ENCODE assay signal across 22 cellular contexts in genomic region chr10:1095498-1095897, GRCh38. TPM values are rescaled to one million over a fixed set of nuclear protein-coding genes. Genes with fewer than 3 reads are reported as not detected.
DNase-seq lines count a peak whose midpoint lies in the region; ATAC-seq, FAIRE-seq and TF ChIP-seq lines count a peak whose summit lies in the region.
"Had no signal": no experiment of that assay in that cellular context is flagged by ENCODE, and none has a peak within 500 bp of the region (broad histone marks: within the 10 kb centered on the region; RNA-seq: fewer than 3 reads in every experiment).

No MANE protein-coding gene starts in this region.

- H3K27me3 Mint-ChIP-seq in Calu3 (ENCODE audit: unreplicated experiment) = no peaks in the 10 kb centered on the region
- H3K27me3 Mint-ChIP-seq: CD4-positive, alpha-beta T cell; CD8-positive, alpha-beta memory T cell had no signal

- H3K9ac ChIP-seq in H1 (replicated peaks in 1 of 4; ENCODE audit: extremely low read depth in 1 of 4, low read depth in 3 of 4, low read length in 3 of 4) = no peak overlapping the region
- H3K9ac ChIP-seq: BLaER1 treated with 17β-estradiol and CSF1 and Interleukin-3, amounts not matched to agents 10 nM and 100 nM had no signal

- H4K20me1 ChIP-seq in H1 (replicated peaks in 1 of 2; ENCODE audit: control insufficient read depth in 1 of 2, insufficient read depth in 2 of 2, low read length in 2 of 2) = peaks cover 0 to 1% of the 10 kb centered on the region in 2 experiments

- peak overlapping the region; percentile 60; the same call in 1 of the 2 replicates for H2BK5ac ChIP-seq in H1 (ENCODE audit: low read depth, low read length)

- H3K14ac ChIP-seq in H1 (ENCODE audit: insufficient read length) = no peak overlapping the region

- intact Hi-C loops in sciatic nerve (cut with DNase I) = no loop called here
- intact Hi-C loops in Calu3 (cut with micrococcal nuclease; ENCODE audit: unreplicated experiment) = no loop called here
- intact Hi-C loops in right cardiac atrium (cut with DNase I) = no loop called here

- no peak overlapping the region for H2AK5ac ChIP-seq in H1 (ENCODE audit: low read depth, low read length)

- H3K4me3 ChIP-seq in H1 (ENCODE audit: extremely low read depth in 1 of 4, insufficient read depth in 2 of 4, low read depth in 3 of 4, low read length in 4 of 4) (no peak overlapping the region), right cardiac atrium (ENCODE audit: low read length) (no peak overlapping the region)
- H3K4me3 ChIP-seq: A549; BLaER1 treated with 17β-estradiol and CSF1 and Interleukin-3, amounts not matched to agents 10 nM and 100 nM had no signal

- BruUV-seq in Calu3 (replicated peaks; lab: Mats Ljungman, UMichigan) = no TSS peak

- H3K27ac Mint-ChIP-seq in Calu3 (ENCODE audit: unreplicated experiment) = no peak overlapping the region
- H3K27ac Mint-ChIP-seq: CD14-positive monocyte; CD4-positive, alpha-beta T cell; CD8-positive, alpha-beta memory T cell had no signal

- no peak overlapping the region; the same call in 1 of the 2 replicates for H4K8ac ChIP-seq in H1 (ENCODE audit: extremely low read depth, insufficient read depth, low read length)

- peaks cover 0 to 22% (median 6%) of the 10 kb centered on the region in 4 experiments; a peak in 7 of 8 replicates for H3K36me3 ChIP-seq in H1 (ENCODE audit: control insufficient read depth in 2 of 4, insufficient read depth in 4 of 4, low read length in 3 of 4)

- CTCF ChIA-PET in H1 (lab: Charles Lee; ENCODE audit: partially characterized antibody) = no interaction called here
- CTCF ChIA-PET in Calu3 (lab: Charles Lee) = no interaction called here

- no peak for TF ChIP-seq RAD21 in H1 (IDR thresholded peaks at IDR 0.05 in 1 of 2, conservative IDR thresholded peaks at IDR 0.05 in 1 of 2; ENCODE audit: low read depth in 2 of 2, low read length in 2 of 2)

- no peaks in the 10 kb centered on the region for H3K4me1 Mint-ChIP-seq in Calu3 (ENCODE audit: low read depth, unreplicated experiment)
- H3K4me1 Mint-ChIP-seq: CD14-positive monocyte had no signal

- H3K9me3 ChIP-seq in H1 (ENCODE audit: insufficient read depth in 2 of 2, low read depth in 1 of 2, low read length in 1 of 2) (no peaks in the 10 kb centered on the region), right cardiac atrium (ENCODE audit: control insufficient read depth, low read length) (no peaks in the 10 kb centered on the region)
- H3K9me3 ChIP-seq: A549; BE2C; BLaER1 treated with 17β-estradiol and CSF1 and Interleukin-3, amounts not matched to agents 10 nM and 100 nM had no signal

- peaks cover 4% of the 10 kb centered on the region for H3K36me3 Mint-ChIP-seq in Calu3 (ENCODE audit: insufficient read depth, unreplicated experiment)

- no peak for ATAC-seq in sciatic nerve
- no peak for ATAC-seq in right cardiac atrium
- ATAC-seq: A549 had no signal

- H3K18ac ChIP-seq in H1 (ENCODE audit: extremely low read depth, low read length) = no peak overlapping the region

- H2AFZ ChIP-seq in H1 (ENCODE audit: low read length) = no peak overlapping the region

- no peaks in the 10 kb centered on the region for H3K79me2 ChIP-seq in H1 (ENCODE audit: control insufficient read depth in 1 of 2, insufficient read depth in 2 of 2, low read length in 2 of 2)

- H2BK20ac ChIP-seq in H1 (ENCODE audit: low read length) = no peak overlapping the region

- 87% methylated on average over 12 of the region's 12 CpGs; no CpG with 5 or more reads in 1 of the 2 experiments for WGBS in H1 (ENCODE audit: extremely low coverage in 1 of 2, insufficient coverage in 1 of 2, insufficient read length in 1 of 2, insufficient replicate concordance in 2 of 2, low coverage in 1 of 2, low lambda C conversion rate in 2 of 2, missing lambda C conversion rate in 1 of 2), 2 experiments
- WGBS in right cardiac atrium = 84% methylated on average over 12 of the region's 12 CpGs

- H4K5ac ChIP-seq in H1 (ENCODE audit: insufficient read length, low read depth, low read length) = no peak overlapping the region

- no peak overlapping the region for H2BK120ac ChIP-seq in H1 (replicated peaks; ENCODE audit: low read depth, low read length)

- no peak overlapping the region for H3K23ac ChIP-seq in H1 (ENCODE audit: insufficient read length)

- FAIRE-seq in H1 (lab: Jason Lieb, UNC) = no peak
- FAIRE-seq: A549, GM18507 had no signal

- H4K91ac ChIP-seq in H1 (replicated peaks; ENCODE audit: insufficient read length, low read length) = no peak overlapping the region

- TF ChIP-seq CTCF in H1 (IDR thresholded peaks at IDR 0.05; ENCODE audit: control extremely low read depth in 1 of 3, insufficient read depth in 1 of 3, low read depth in 1 of 3, low read length in 3 of 3) = no peak
- no peak for TF ChIP-seq CTCF in Calu3 (IDR thresholded peaks at IDR 0.05; ENCODE audit: unreplicated experiment)

- H3K4ac ChIP-seq in H1 (replicated peaks; ENCODE audit: insufficient read length, low read depth, low read length) = no peak overlapping the region

- H3K4me1 ChIP-seq in H1 (replicated peaks in 1 of 4; ENCODE audit: control insufficient read depth in 3 of 4, insufficient read depth in 4 of 4, low read length in 3 of 4) (no peaks in the 10 kb centered on the region), right cardiac atrium (ENCODE audit: control insufficient read depth, insufficient read depth, low read length) (no peaks in the 10 kb centered on the region)
- H3K4me1 ChIP-seq: A549; BE2C; BLaER1 treated with 17β-estradiol and CSF1 and Interleukin-3, amounts not matched to agents 10 nM and 100 nM had no signal

- H2BK12ac ChIP-seq in H1 (ENCODE audit: low read depth, low read length) = no peak overlapping the region

- POLR2A ChIA-PET in H1 (lab: Charles Lee; ENCODE audit: partially characterized antibody) = no interaction called here

- peak; percentile 41 for DNase-seq in activated CD8-positive, alpha-beta memory T cell treated with anti-CD3 and anti-CD28 coated beads, Interleukin-2, amount 50 U/mL, for 48 hours
- no peak for DNase-seq in activated CD8-positive, alpha-beta memory T cell treated with anti-CD3 and anti-CD28 coated beads for 24 hours
- DNase-seq in H1 (ENCODE audit: low read depth in 1 of 2, low spot score in 2 of 2) (no peak), sciatic nerve (ENCODE audit: low spot score) (peak; percentile 36), Calu3 (no peak), right cardiac atrium (no peak)
- DNase-seq: ACHN; AML-193; BE2C; CD4-positive, alpha-beta T cell; CD8-positive, alpha-beta memory T cell; DMS53; DMS79 treated with DMSO at 0.1 percent for 48 hours; GF-D8; GOT3; H7; HCEC 1CT had no signal

- H3K27me3 ChIP-seq in H1 (replicated peaks in 1 of 4; ENCODE audit: control insufficient read depth in 3 of 4, extremely low read depth in 1 of 4, insufficient read depth in 3 of 4, low read length in 3 of 4) (no peaks in the 10 kb centered on the region), right cardiac atrium (ENCODE audit: control insufficient read depth, insufficient read depth) (no peaks in the 10 kb centered on the region)
- H3K27me3 ChIP-seq: BE2C; BLaER1 treated with 17β-estradiol and CSF1 and Interleukin-3, amounts not matched to agents 10 nM and 100 nM had no signal

- no peak overlapping the region for H3K4me2 ChIP-seq in H1 (ENCODE audit: insufficient read depth in 1 of 2, low read depth in 2 of 2, low read length in 2 of 2)
- H3K4me2 ChIP-seq: A549; BLaER1 treated with 17β-estradiol and CSF1 and Interleukin-3, amounts not matched to agents 10 nM and 100 nM had no signal

- no peak for TF ChIP-seq POLR2A in H1 (IDR thresholded peaks at IDR 0.05; ENCODE audit: control extremely low read depth in 1 of 2, low read depth in 2 of 2, low read length in 2 of 2)

- H3K27ac ChIP-seq in H1 (ENCODE audit: low read depth, low read length) = no peak overlapping the region
- H3K27ac ChIP-seq in right cardiac atrium (ENCODE audit: low read length) = no peak overlapping the region
- H3K27ac ChIP-seq: 22Rv1; A549; BLaER1 treated with 17β-estradiol and CSF1 and Interleukin-3, amounts not matched to agents 10 nM and 100 nM had no signal

- peaks cover 7% of the 10 kb centered on the region; the same call in 1 of the 2 replicates for H3K23me2 ChIP-seq in H1 (ENCODE audit: low read depth, low read length)

- no peak overlapping the region for H3K4me3 Mint-ChIP-seq in Calu3 (ENCODE audit: low read depth, unreplicated experiment)
- H3K4me3 Mint-ChIP-seq: CD14-positive monocyte; CD4-positive, alpha-beta T cell; CD8-positive, alpha-beta memory T cell had no signal

- no peak overlapping the region for H3K56ac ChIP-seq in H1 (replicated peaks; ENCODE audit: insufficient read length, low read depth, low read length)

- H2BK15ac ChIP-seq in H1 (ENCODE audit: low read length) = no peak overlapping the region

- no peaks in the 10 kb centered on the region for H3K79me1 ChIP-seq in H1 (ENCODE audit: low read depth, low read length)

- H3K9me3 Mint-ChIP-seq in Calu3 (ENCODE audit: low read depth, unreplicated experiment) = no peaks in the 10 kb centered on the region
- H3K9me3 Mint-ChIP-seq: CD14-positive monocyte; CD4-positive, alpha-beta T cell; CD8-positive, alpha-beta memory T cell had no signal

- no peak for TF ChIP-seq EP300 in H1 (IDR thresholded peaks at IDR 0.05; ENCODE audit: borderline replicate concordance in 1 of 2, low read depth in 2 of 2, low read length in 2 of 2)

RNA-seq across cellular contexts. Expression of gene WDR37, which starts 39.3 kb away (rescaled TPM):
- total RNA-seq in H1 (2021; fragmentation: NEBNext Ultra II Directional; extraction: Animal tissue kit (Norgen Biotek cat#: 25700)) = 10.5 and 12.0 TPM in 2 replicates
- polyA plus RNA-seq in H1 (2011; rRNA removed) = 9.6 and 10.1 TPM in 2 replicates
- polyA plus RNA-seq in H1 (2011; cell fraction: cytosol; rRNA removed) = 9.6 TPM
- 11.9 TPM for polyA plus RNA-seq in H1 (2011; cell fraction: nucleus; rRNA removed)
- 7.4 to 8.7 TPM (median 8.0 TPM) in 4 replicates for polyA plus RNA-seq in H1 (2012, experiment 1 of 2)
- 1.5 TPM for polyA plus RNA-seq in H1 (2012, experiment 2 of 2)
- 4.4 TPM for polyA plus RNA-seq in H1 (2013, experiment 1 of 2)
- 4.6 TPM for polyA plus RNA-seq in H1 (2013, experiment 2 of 2)
- 30.8 and 33.1 TPM in 2 replicates for polyA minus RNA-seq in H1 (2011; rRNA and poly(A)+ RNA removed)
- 7.4 TPM for polyA minus RNA-seq in H1 (2011; cell fraction: cytosol; rRNA and poly(A)+ RNA removed)
- polyA minus RNA-seq in H1 (2011; cell fraction: nucleus; rRNA and poly(A)+ RNA removed) = 14.6 TPM
- 20.5 TPM for total RNA-seq in sciatic nerve
- 16.1 and 17.8 TPM in 2 replicates for total RNA-seq in Calu3 (2022)
- total RNA-seq in right cardiac atrium = 10 to 100 TPM; 29.0 to 35.6 (median 32.5) TPM
- 9.7 TPM for polyA plus RNA-seq in right cardiac atrium

RNA-seq across cellular contexts. Expression of gene IDI1, which starts 46.6 kb away (rescaled TPM):
- total RNA-seq in H1 (2021; fragmentation: NEBNext Ultra II Directional; extraction: Animal tissue kit (Norgen Biotek cat#: 25700)) = 56.6 and 60.5 TPM in 2 replicates
- polyA plus RNA-seq in H1 (2011; rRNA removed) (20.4 and 35.3 TPM in 2 replicates), right cardiac atrium (26.7 TPM)
- polyA plus RNA-seq in H1 (2011; cell fraction: cytosol; rRNA removed) = 47.1 TPM
- 19.8 TPM for polyA plus RNA-seq in H1 (2011; cell fraction: nucleus; rRNA removed)
- 37.1 to 68.8 TPM (median 43.5 TPM) in 4 replicates for polyA plus RNA-seq in H1 (2012, experiment 1 of 2)
- polyA plus RNA-seq in H1 (2012, experiment 2 of 2) = 9.1 TPM
- 80.6 TPM for polyA plus RNA-seq in H1 (2013, experiment 1 of 2)
- polyA plus RNA-seq in H1 (2013, experiment 2 of 2) = 85.9 TPM
- 23.5 and 30.0 TPM in 2 replicates for polyA minus RNA-seq in H1 (2011; rRNA and poly(A)+ RNA removed)
- polyA minus RNA-seq in H1 (2011; cell fraction: cytosol; rRNA and poly(A)+ RNA removed) = 14.5 TPM
- polyA minus RNA-seq in H1 (2011; cell fraction: nucleus; rRNA and poly(A)+ RNA removed) = 33.2 TPM
- total RNA-seq in sciatic nerve (60.9 TPM), Calu3 (2022) (101 and 108 TPM in 2 replicates), right cardiac atrium (10 to 100 TPM; 14.6 to 30.3 (median 20.0) TPM)

Comparison
In these comparisons a context has a peak if more than half of its experiments do, and no peak if none do; other contexts are left out.
1. DNase-seq: peak in activated CD8-positive, alpha-beta memory T cell treated with anti-CD3 and anti-CD28 coated beads, Interleukin-2, amount 50 U/mL, for 48 hours (single experiment) and sciatic nerve (single experiment); none in activated CD8-positive, alpha-beta memory T cell treated with anti-CD3 and anti-CD28 coated beads for 24 hours (single experiment), H1 (0 of 2), Calu3 (single experiment) and right cardiac atrium (0 of 3).